ENCODE assay signal across 8 cellular contexts in genomic region chr10:8332730-8333111, GRCh38.
DNase-seq lines count a peak whose midpoint lies in the region; ATAC-seq and TF ChIP-seq lines count a peak whose summit lies in the region.

No MANE protein-coding gene starts in this region.

- WGBS in heart right ventricle, 2 donors: 12 to 14% methylated on average over 6 of the region's 6 CpGs
- 3 to 12% methylated on average over 6 of the region's 6 CpGs for WGBS in upper lobe of left lung, 2 donors

- H3K9me3 ChIP-seq in heart right ventricle: no peaks in the 10 kb centered on the region
- no peaks in the 10 kb centered on the region for H3K9me3 ChIP-seq in adipocyte (ENCODE audit: control insufficient read depth, low read length)
- no peaks in the 10 kb centered on the region for H3K9me3 ChIP-seq in upper lobe of left lung

- peaks cover 15% of the 10 kb centered on the region for H3K27me3 Mint-ChIP-seq in memory B cell

- intact Hi-C loops in heart right ventricle (cut with DNase I) (no loop called here), cardiac septum (cut with DNase I) (no loop called here)

- H3K27ac ChIP-seq in heart right ventricle: peak overlapping the region in 1 of 10 donors; percentile 75
- H3K27ac ChIP-seq in upper lobe of left lung: no peak overlapping the region

- H3K4me1 ChIP-seq in heart right ventricle (peaks cover 0 to 14% (median 4%) of the 10 kb centered on the region in 9 donors), adipocyte (ENCODE audit: control insufficient read depth, insufficient read depth, low read length) (peaks cover 5% of the 10 kb centered on the region), upper lobe of left lung (peaks cover 0 to 17% (median 6%) of the 10 kb centered on the region in 4 donors)

- TF ChIP-seq CTCF in heart right ventricle (IDR thresholded peaks at IDR 0.05) (no peak), upper lobe of left lung (IDR thresholded peaks at IDR 0.05) (no peak)

- no peaks in the 10 kb centered on the region for H3K36me3 Mint-ChIP-seq in memory B cell

- H3K27ac Mint-ChIP-seq in memory B cell: no peak overlapping the region

- no peak for TF ChIP-seq EP300 in upper lobe of left lung (IDR thresholded peaks at IDR 0.05)

- H3K9me3 Mint-ChIP-seq in memory B cell: peaks cover 2% of the 10 kb centered on the region

- peak overlapping the region; percentile 11 for H3K4me3 Mint-ChIP-seq in memory B cell

- ATAC-seq in heart right ventricle (no peak), memory B cell (ENCODE audit: low read depth) (no peak), upper lobe of left lung (ENCODE audit: low FRiP score in 2 of 2) (no peak)

- no peak for TF ChIP-seq POLR2A in upper lobe of left lung (IDR thresholded peaks at IDR 0.05)

- peaks cover 0 to 42% (median 11%) of the 10 kb centered on the region in 7 donors for H3K27me3 ChIP-seq in heart right ventricle
- peaks cover 10% of the 10 kb centered on the region for H3K27me3 ChIP-seq in adipocyte (replicated peaks; ENCODE audit: control insufficient read depth, insufficient read depth, low read length)
- peaks cover 0 to 7% (median 0%) of the 10 kb centered on the region in 4 donors for H3K27me3 ChIP-seq in upper lobe of left lung

- H3K4me1 Mint-ChIP-seq in memory B cell: peaks cover 6% of the 10 kb centered on the region

- DNase-seq in heart right ventricle: no peak
- DNase-seq in cardiac septum (ENCODE audit: low spot score): no peak
- DNase-seq in adipocyte (ENCODE audit: low read depth): no peak
- no peak for DNase-seq in memory B cell (ENCODE audit: low spot score in 2 of 2)
- DNase-seq in upper lobe of left lung: no peak
- no peak for DNase-seq in stimulated activated CD8-positive, alpha-beta memory T cell treated with anti-CD3 and anti-CD28 coated beads, Interleukin-4, amount 100 ng/mL, for 48 hours
- no peak for DNase-seq in SIG-M5 treated with dmso at 0.1 percent for 504 hours (lab: John Stamatoyannopoulos, UW; ENCODE audit: unreplicated experiment)
- DNase-seq in CD1c-positive myeloid dendritic cell (ENCODE audit: extremely low spot score): no peak

- no peak overlapping the region for H3K9ac ChIP-seq in adipocyte (ENCODE audit: low read length)

- no peaks in the 10 kb centered on the region for H3K36me3 ChIP-seq in heart right ventricle
- no peaks in the 10 kb centered on the region for H3K36me3 ChIP-seq in adipocyte (ENCODE audit: control insufficient read depth, insufficient read depth, low read length, severe bottlenecking)
- no peaks in the 10 kb centered on the region for H3K36me3 ChIP-seq in upper lobe of left lung

- peak overlapping the region in 8 of 10 donors; percentile 26 to 55 (median 44) for H3K4me3 ChIP-seq in heart right ventricle
- peak overlapping the region; percentile 58 for H3K4me3 ChIP-seq in adipocyte (ENCODE audit: low read length)
- H3K4me3 ChIP-seq in upper lobe of left lung: peak overlapping the region in 3 of 4 donors; percentile 15 to 36 (median 26)
